ENCODE assay signal across 18 cellular contexts in genomic region chr20:53800418-53800817, GRCh38.
"Had no signal": no experiment of that assay in that cellular context is flagged by ENCODE, and none has a peak within 500 bp of the region (broad histone marks: within the 10 kb centered on the region; RNA-seq: fewer than 3 reads in every experiment).

No MANE protein-coding gene starts in this region.

- H3K27me3 Mint-ChIP-seq: naive thymus-derived CD8-positive, alpha-beta T cell had no signal

- H3K9me3 Mint-ChIP-seq: naive thymus-derived CD8-positive, alpha-beta T cell had no signal

- DNase-seq: cortex of kidney; dorsolateral prefrontal cortex; effector CD8-positive, alpha-beta T cell; gastrocnemius medialis; heart right ventricle; mammary epithelial cell; naive thymus-derived CD8-positive, alpha-beta T cell; stimulated activated CD4-positive, alpha-beta T cell treated with anti-CD3 and anti-CD28 coated beads, Interleukin-2, amount 100 ng/mL, for 24 hours; stimulated activated naive CD4-positive, alpha-beta T cell; substantia nigra; upper lobe of left lung had no signal

- ATAC-seq: esophagus mucosa; gastrocnemius medialis; heart right ventricle; naive thymus-derived CD8-positive, alpha-beta T cell; sciatic nerve had no signal

- H3K36me3 Mint-ChIP-seq: naive thymus-derived CD8-positive, alpha-beta T cell had no signal

- H3K27me3 ChIP-seq: dorsolateral prefrontal cortex, gastrocnemius medialis, heart right ventricle, neutrophil, stomach, upper lobe of left lung, vagina had no signal

- H3K4me3 ChIP-seq: dorsolateral prefrontal cortex, gastrocnemius medialis, heart right ventricle, stomach, thoracic aorta, upper lobe of left lung, vagina had no signal

- H3K27ac ChIP-seq: dorsolateral prefrontal cortex, gastrocnemius medialis, heart right ventricle, neutrophil, stomach, thoracic aorta, upper lobe of left lung, vagina had no signal

- FAIRE-seq: endometrium had no signal

- H3K9me3 ChIP-seq: gastrocnemius medialis, heart right ventricle, neutrophil, stomach, thoracic aorta, upper lobe of left lung, vagina had no signal

- H3K36me3 ChIP-seq: gastrocnemius medialis, heart right ventricle, neutrophil, stomach, thoracic aorta, upper lobe of left lung, vagina had no signal

- H3K4me3 Mint-ChIP-seq: naive thymus-derived CD8-positive, alpha-beta T cell had no signal

- H3K4me1 ChIP-seq: gastrocnemius medialis, heart right ventricle had no signal
